ENCODE assay signal across 2 cellular contexts in the genomic region with DNA sequence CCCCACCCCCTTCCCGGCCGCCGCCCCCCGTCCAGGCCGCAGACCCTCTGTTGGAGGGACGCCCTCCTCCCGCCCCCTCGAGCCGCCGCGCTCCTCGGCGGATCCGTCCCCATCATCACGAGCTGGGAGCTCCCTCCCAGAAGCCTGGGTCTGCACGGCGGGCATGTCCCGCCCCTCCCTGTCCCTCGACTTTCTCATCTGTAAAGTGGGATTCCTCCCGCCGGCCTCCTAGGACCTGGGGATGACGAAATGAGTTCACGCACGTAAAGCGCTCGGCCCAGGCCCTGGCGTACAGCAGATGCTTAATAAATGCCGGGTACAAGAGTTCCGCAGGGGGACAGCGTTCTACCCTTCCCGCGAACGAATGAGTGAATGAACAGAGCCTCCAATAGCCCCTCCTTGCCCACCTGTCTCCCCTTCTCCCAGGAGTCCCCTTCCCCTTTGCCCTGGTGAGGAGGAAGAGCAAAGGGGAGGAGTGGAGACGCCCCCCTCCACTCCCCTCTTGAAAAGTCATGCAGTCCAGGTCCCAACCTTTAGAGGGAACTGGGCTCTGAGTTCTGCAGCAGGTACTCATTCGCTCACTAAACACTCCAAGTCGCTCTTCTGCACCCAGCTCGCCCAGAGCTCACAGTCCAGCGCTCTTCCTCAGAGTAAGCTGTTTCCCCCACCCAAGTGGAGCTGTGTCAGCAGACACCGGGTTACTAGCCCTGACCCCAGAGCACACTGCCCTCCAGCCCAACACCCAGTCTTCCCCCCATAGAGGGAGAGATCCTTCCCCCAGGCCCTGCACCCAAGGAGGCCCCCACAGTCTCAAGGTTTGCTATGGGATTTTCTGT.
TF ChIP-seq lines count a peak whose summit lies in the region.

No MANE protein-coding gene starts in this region.

TF ChIP-seq in Ishikawa, 13 proteins besides CTCF, POLR2A, EP300 and RAD21:
- TF ChIP-seq CREB1 (IDR thresholded peaks at IDR 0.05; ENCODE audit: low read depth): no peak
- TF ChIP-seq ZBTB7A (IDR thresholded peaks at IDR 0.05; ENCODE audit: low read depth): peak; percentile 44; the same call in 1 of the 2 replicates

TF ChIP-seq in H1, 55 proteins besides CTCF, POLR2A, EP300 and RAD21:
- peak in 1 of 2 experiments; percentile 80; a peak in 1 of 4 replicates for TF ChIP-seq HDAC2 (IDR thresholded peaks at IDR 0.05; ENCODE audit: borderline replicate concordance in 1 of 2, low read depth in 2 of 2, low read length in 2 of 2)
- TF ChIP-seq BACH1 (IDR thresholded peaks at IDR 0.05; ENCODE audit: low read length): no peak
- 0 out of 4 replicates have a peak, but pooled peaks of 1 of the 2 experiments have one; percentile 39 for TF ChIP-seq SIN3A (conservative IDR thresholded peaks at IDR 0.05 in 1 of 2, IDR thresholded peaks at IDR 0.05 in 1 of 2; ENCODE audit: low read depth in 1 of 2, low read length in 2 of 2)
- TF ChIP-seq SP2 (IDR thresholded peaks at IDR 0.05; ENCODE audit: low read length): no peak
- no peak for TF ChIP-seq CHD2 (IDR thresholded peaks at IDR 0.05; ENCODE audit: low read length)
- peak; percentile 96 for TF ChIP-seq KDM1A (IDR thresholded peaks at IDR 0.05; ENCODE audit: borderline replicate concordance, low read length)
- no peak for TF ChIP-seq POLR2AphosphoS5 (IDR thresholded peaks at IDR 0.05; ENCODE audit: low read depth, low read length)
- TF ChIP-seq BCL11A (IDR thresholded peaks at IDR 0.05; ENCODE audit: low read depth in 2 of 2, low read length in 2 of 2): no peak
- TF ChIP-seq BRCA1 (IDR thresholded peaks at IDR 0.05; ENCODE audit: low read depth, low read length): no peak
- no peak for TF ChIP-seq RNF2 (IDR thresholded peaks at IDR 0.05; ENCODE audit: borderline replicate concordance, low read depth, low read length, missing control alignments, poor library complexity, severe bottlenecking)
